Comparison of ENCODE assay signal across 8 cellular contexts in genomic region chr20:23358563-23358906, GRCh38. TPM values are rescaled to one million over a fixed set of nuclear protein-coding genes. Genes with fewer than 3 reads are reported as not detected.
DNase-seq lines count a peak whose midpoint lies in the region; ATAC-seq and TF ChIP-seq lines count a peak whose summit lies in the region.

No MANE protein-coding gene starts in this region.

- H3K27ac ChIP-seq in GM23338 (ENCODE audit: low read depth) (peak overlapping the region; percentile 18; the same call in 1 of the 2 replicates), fibroblast of lung (ENCODE audit: insufficient read depth, low read length) (peak overlapping the region; percentile 19), sigmoid colon (peak overlapping the region; percentile 95 to 98 (median 98))

- intact Hi-C loops in sigmoid colon (cut with DNase I): loop anchor here (10.0 kb wide), 3 partner anchors 154 to 1696 kb away; partner anchors contain the start of gene ACSS1

- TF ChIP-seq POLR2A in sigmoid colon (IDR thresholded peaks at IDR 0.05): no peak

- H3K4me2 ChIP-seq in GM23338 (peak overlapping the region; percentile 69), fibroblast of lung (ENCODE audit: extremely low read depth, insufficient read depth, low read length) (peak overlapping the region; percentile 77)

- H3K4me1 ChIP-seq in GM23338 (ENCODE audit: insufficient read depth) (peaks cover 35% of the 10 kb centered on the region; the same call in 1 of the 2 replicates), fibroblast of lung (ENCODE audit: control insufficient read depth, extremely low read depth, insufficient read depth, low read length) (peaks cover 16% of the 10 kb centered on the region), sigmoid colon (peaks cover 0 to 37% (median 33%) of the 10 kb centered on the region in 4 donors)

- no peak for TF ChIP-seq CTCF in GM23338 (conservative IDR thresholded peaks at IDR 0.05; ENCODE audit: low read depth in 2 of 2)
- no peak for TF ChIP-seq CTCF in fibroblast of lung (conservative IDR thresholded peaks at IDR 0.05 in 1 of 2, IDR thresholded peaks at IDR 0.05 in 1 of 2; ENCODE audit: low read depth in 1 of 2, low read length in 2 of 2)
- no peak for TF ChIP-seq CTCF in sigmoid colon (IDR thresholded peaks at IDR 0.05)

- no peaks in the 10 kb centered on the region for H3K9me3 ChIP-seq in fibroblast of lung (ENCODE audit: control insufficient read depth, insufficient read depth, low read depth, low read length)
- H3K9me3 ChIP-seq in sigmoid colon: no peaks in the 10 kb centered on the region

- H3F3A ChIP-seq in GM23338 (replicated peaks; ENCODE audit: low read depth): peaks cover 17% of the 10 kb centered on the region; the same call in 1 of the 2 replicates

- no peak for DNase-seq in GM23338 (ENCODE audit: low spot score)
- peak; percentile 27 for DNase-seq in SW480 (ENCODE audit: low spot score)
- no peak for DNase-seq in fibroblast of lung (ENCODE audit: low read depth in 2 of 2)
- DNase-seq in sigmoid colon: no peak
- no peak for DNase-seq in stimulated activated CD4-positive, alpha-beta T cell treated with anti-CD3 and anti-CD28 coated beads, Interleukin-2, amount 100 ng/mL, for 48 hours
- no peak for DNase-seq in NCI-H1694 (lab: John Stamatoyannopoulos, UW)

- H2AFZ ChIP-seq in GM23338: no peak overlapping the region; the same call in 1 of the 2 replicates
- H2AFZ ChIP-seq in fibroblast of lung (ENCODE audit: low read length): peak overlapping the region; percentile 27

- no peaks in the 10 kb centered on the region for H3K9me3 Mint-ChIP-seq in GM23338

- H3K9ac ChIP-seq in fibroblast of lung (ENCODE audit: insufficient read depth, low read length): peak overlapping the region; percentile 33

- H3K36me3 ChIP-seq in GM23338 (ENCODE audit: insufficient read depth) (peaks cover 3% of the 10 kb centered on the region; the same call in 1 of the 2 replicates), fibroblast of lung (ENCODE audit: control insufficient read depth, insufficient read depth, low read length) (no peaks in the 10 kb centered on the region), sigmoid colon (peaks cover 0 to 22% (median 7%) of the 10 kb centered on the region in 4 donors)

- H3K79me2 ChIP-seq in GM23338 (replicated peaks; ENCODE audit: insufficient read depth): peaks cover 15% of the 10 kb centered on the region
- peaks cover 18% of the 10 kb centered on the region for H3K79me2 ChIP-seq in fibroblast of lung (ENCODE audit: control insufficient read depth, insufficient read depth, low read length)

- peak overlapping the region; percentile 46 for H3K4me3 ChIP-seq in GM23338
- peak overlapping the region; percentile 24 to 72 (median 48) for H3K4me3 ChIP-seq in fibroblast of lung (replicated peaks in 1 of 4; ENCODE audit: control extremely low read depth in 1 of 4, insufficient read depth in 1 of 4, low read depth in 3 of 4, low read length in 4 of 4)
- peak overlapping the region; percentile 53 to 72 (median 64) for H3K4me3 ChIP-seq in sigmoid colon

- ATAC-seq in GM23338 (no peak), HG03175 (IDR thresholded peaks at IDR 0.05; ENCODE audit: unreplicated experiment) (no peak), HG03571 (IDR thresholded peaks at IDR 0.05; ENCODE audit: unreplicated experiment) (no peak)

- no peaks in the 10 kb centered on the region for H3K27me3 ChIP-seq in GM23338 (ENCODE audit: insufficient read depth)
- no peaks in the 10 kb centered on the region for H3K27me3 ChIP-seq in fibroblast of lung (ENCODE audit: control insufficient read depth, insufficient read depth, low read length)
- no peaks in the 10 kb centered on the region for H3K27me3 ChIP-seq in sigmoid colon

- WGBS in sigmoid colon, 2 donors: 6 to 25% methylated on average over 6 of the region's 6 CpGs

- H3K36me3 Mint-ChIP-seq in GM23338 (ENCODE audit: low read depth): peaks cover 16% of the 10 kb centered on the region; the same call in 2 of the 3 replicates

- peak overlapping the region; percentile 70 for H3K4me3 Mint-ChIP-seq in GM23338

- H3K9me2 ChIP-seq in GM23338 (ENCODE audit: insufficient read depth): no peaks in the 10 kb centered on the region

- peaks cover 14% of the 10 kb centered on the region for H3K27me3 Mint-ChIP-seq in GM23338 (ENCODE audit: insufficient read depth, low read depth, poor library complexity)

- H4K20me1 ChIP-seq in GM23338 (replicated peaks; ENCODE audit: insufficient read depth) (peaks cover 19% of the 10 kb centered on the region), fibroblast of lung (ENCODE audit: control insufficient read depth, extremely low read depth, insufficient read depth, low read length) (no peaks in the 10 kb centered on the region)

- peaks cover 32% of the 10 kb centered on the region for H3K4me1 Mint-ChIP-seq in GM23338

- no peak for TF ChIP-seq EP300 in sigmoid colon (IDR thresholded peaks at IDR 0.05)

- peak overlapping the region; percentile 89 for H3K27ac Mint-ChIP-seq in GM23338

TF ChIP-seq in GM23338, 12 proteins besides CTCF, POLR2A, EP300 and RAD21:
- TF ChIP-seq POLR2AphosphoS5 (IDR thresholded peaks at IDR 0.05; ENCODE audit: low read depth) (no peak), ZNF331 (CRISPR knock-in tag; IDR thresholded peaks at IDR 0.05; ENCODE audit: low read depth) (no peak), ZNF114 (CRISPR knock-in tag; IDR thresholded peaks at IDR 0.05) (no peak), ETS1 (IDR thresholded peaks at IDR 0.05) (no peak), EZH2phosphoT487 (IDR thresholded peaks at IDR 0.05; ENCODE audit: unreplicated experiment) (no peak), STAT1 (IDR thresholded peaks at IDR 0.05; ENCODE audit: unreplicated experiment) (no peak), EZH2 (IDR thresholded peaks at IDR 0.05; ENCODE audit: low read depth, unreplicated experiment) (no peak)

RNA-seq across cellular contexts. Expression of gene GZF1, which starts 3.4 kb away (rescaled TPM):
- total RNA-seq in GM23338 (2014; rRNA removed; shearing (Covaris generic)): 15.7 and 17.3 TPM in 2 replicates
- 3.7 and 4.2 TPM in 2 replicates for polyA plus RNA-seq in GM23338 (2016; fragmentation: Nextera tagmentation; extraction: Ambion mirVana)
- total RNA-seq in fibroblast of lung: 21.5 and 28.0 TPM in 2 replicates
- 10.8 and 11.2 TPM in 2 replicates for polyA plus RNA-seq in fibroblast of lung
- polyA plus RNA-seq in fibroblast of lung (2012): 8.3 and 8.9 TPM in 2 replicates
- polyA minus RNA-seq in fibroblast of lung (ENCODE audit: low replicate concordance): 75.5 and 110 TPM in 2 replicates
- 10 to 100 TPM; 13.0 to 17.5 (median 17.1) TPM for total RNA-seq in sigmoid colon
- 1 to 10 TPM; 2.4 to 6.0 (median 4.9) TPM for polyA plus RNA-seq in sigmoid colon

RNA-seq across cellular contexts. Expression of gene NXT1, which starts 7.9 kb away (rescaled TPM):
- total RNA-seq in GM23338 (2014; rRNA removed; shearing (Covaris generic)): 30.2 and 40.5 TPM in 2 replicates
- 34.4 and 39.1 TPM in 2 replicates for polyA plus RNA-seq in GM23338 (2016; fragmentation: Nextera tagmentation; extraction: Ambion mirVana)
- 17.2 and 20.0 TPM in 2 replicates for total RNA-seq in fibroblast of lung
- 14.1 and 23.4 TPM in 2 replicates for polyA plus RNA-seq in fibroblast of lung
- 11.9 and 19.6 TPM in 2 replicates for polyA plus RNA-seq in fibroblast of lung (2012)
- 12.0 and 24.3 TPM in 2 replicates for polyA minus RNA-seq in fibroblast of lung (ENCODE audit: low replicate concordance)
- 10 to 100 TPM; 19.9 to 57.6 (median 29.3) TPM for total RNA-seq in sigmoid colon
- polyA plus RNA-seq in sigmoid colon: 10 to 100 TPM in 2 of 3 donors, 1 to 10 TPM in 1; 8.1 to 22.3 (median 10.8) TPM

Comparison
In these comparisons a context has a peak if more than half of its experiments do, and no peak if none do; other contexts are left out.
1. H3K27ac ChIP-seq: peak in every context shown above with its lines; median percentile 98 in sigmoid colon; 19 in fibroblast of lung; 18 in GM23338.